Comparison of ENCODE assay signal across 9 cellular contexts in the genomic region with DNA sequence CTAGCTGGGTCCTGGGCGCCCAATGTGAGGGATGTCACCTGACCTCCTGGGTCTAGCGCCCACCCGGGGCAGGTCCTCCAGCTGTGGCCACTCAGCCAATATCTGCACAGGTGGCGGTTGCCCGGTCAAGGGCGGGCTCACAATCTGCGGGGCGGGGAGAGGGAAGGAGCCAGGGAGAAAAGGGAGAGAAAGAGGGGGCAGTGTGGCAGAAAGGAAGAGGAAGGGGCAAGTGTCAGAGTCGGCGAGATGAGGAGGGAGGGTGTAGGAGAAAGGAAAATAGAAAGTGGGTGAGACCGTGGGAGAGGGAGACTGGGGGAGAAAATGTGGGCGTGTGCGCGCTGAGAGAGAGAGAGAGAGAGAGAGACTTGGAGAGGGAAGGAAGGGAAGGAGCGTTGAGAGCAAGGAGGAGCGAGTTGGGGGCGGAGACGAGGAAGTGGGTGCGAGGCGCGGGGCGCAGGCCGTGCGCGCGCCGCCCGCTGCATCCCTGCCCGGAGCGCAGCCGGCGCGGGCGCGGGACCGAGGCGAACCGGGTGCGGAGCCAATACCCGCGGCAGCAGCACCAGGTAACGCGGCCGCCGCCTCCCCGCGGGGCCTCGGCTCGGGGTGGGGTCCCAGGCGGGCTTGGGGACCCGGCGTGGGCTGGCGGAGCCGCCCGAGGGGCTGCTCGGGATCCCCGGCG. TPM values are rescaled to one million over a fixed set of nuclear protein-coding genes. Genes with fewer than 3 reads are reported as not detected.
DNase-seq lines count a peak whose midpoint lies in the region; ATAC-seq and TF ChIP-seq lines count a peak whose summit lies in the region.
"Had no signal": no experiment of that assay in that cellular context is flagged by ENCODE, and none has a peak within 500 bp of the region (broad histone marks: within the 10 kb centered on the region; RNA-seq: fewer than 3 reads in every experiment).

A gene with protein sequence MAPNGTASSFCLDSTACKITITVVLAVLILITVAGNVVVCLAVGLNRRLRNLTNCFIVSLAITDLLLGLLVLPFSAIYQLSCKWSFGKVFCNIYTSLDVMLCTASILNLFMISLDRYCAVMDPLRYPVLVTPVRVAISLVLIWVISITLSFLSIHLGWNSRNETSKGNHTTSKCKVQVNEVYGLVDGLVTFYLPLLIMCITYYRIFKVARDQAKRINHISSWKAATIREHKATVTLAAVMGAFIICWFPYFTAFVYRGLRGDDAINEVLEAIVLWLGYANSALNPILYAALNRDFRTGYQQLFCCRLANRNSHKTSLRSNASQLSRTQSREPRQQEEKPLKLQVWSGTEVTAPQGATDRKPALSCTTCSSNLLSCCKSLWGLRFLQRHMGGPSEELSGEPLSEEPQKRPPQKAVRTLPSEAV (plus strand): TSS at position 479 of the 679 bp plus-strand sequence. CDS start 25,163 bp downstream, outside the sequence.

- peaks cover 5% of the 10 kb centered on the region for H3K4me1 Mint-ChIP-seq in endothelial cell (ENCODE audit: unreplicated experiment)
- peaks cover 56 to 97% (median 85%) of the 10 kb centered on the region in 4 donors for H3K4me1 Mint-ChIP-seq in naive thymus-derived CD8-positive, alpha-beta T cell

- H3K9me3 Mint-ChIP-seq in endothelial cell (ENCODE audit: unreplicated experiment) = no peaks in the 10 kb centered on the region
- no peaks in the 10 kb centered on the region for H3K9me3 Mint-ChIP-seq in naive thymus-derived CD8-positive, alpha-beta T cell

- H3K36me3 ChIP-seq in tibial artery = no peaks in the 10 kb centered on the region

- H3K27ac Mint-ChIP-seq in endothelial cell (ENCODE audit: unreplicated experiment) = no peak within 1 kb of the TSS
- H3K27ac Mint-ChIP-seq in naive thymus-derived CD8-positive, alpha-beta T cell = peak within 1 kb of the TSS; percentile 65 to 96 (median 90)

- peaks cover 0 to 22% (median 14%) of the 10 kb centered on the region in 4 donors for H3K4me1 ChIP-seq in tibial artery

- DNase-seq in NCI-H748 (lab: John Stamatoyannopoulos, UW; ENCODE audit: unreplicated experiment) (peak; percentile 50), NCI-H748 treated with DMSO at 0.1 percent for 48 hours (lab: John Stamatoyannopoulos, UW) (no peak), endothelial cell (ENCODE audit: low spot score) (peak; percentile 21), tibial artery (peak; percentile 33 to 72), GM19240 (ENCODE audit: insufficient read length, low spot score) (no peak)
- peak; percentile 32 for DNase-seq in activated CD4-positive, alpha-beta T cell treated with anti-CD3 and anti-CD28 coated beads, Interleukin-2, amount 50 U/mL, for 1 hour
- DNase-seq in naive thymus-derived CD8-positive, alpha-beta T cell = peak in 8 of 10 donors; percentile 15 to 70 (median 36)

- POLR2A ChIA-PET in naive thymus-derived CD8-positive, alpha-beta T cell (lab: Charles Lee) = interaction anchor here (0.7 to 1.6 kb wide), 2 partner anchors 108 to 124 kb away, joined by 3 to 4 read pairs; no protein-coding TSS in a partner anchor

- H3K4me3 ChIP-seq in tibial artery = peak within 1 kb of the TSS; percentile 58 to 70

- no peaks in the 10 kb centered on the region for H3K36me3 Mint-ChIP-seq in endothelial cell (ENCODE audit: low read depth, unreplicated experiment)
- peaks cover 0 to 17% (median 3%) of the 10 kb centered on the region in 3 donors for H3K36me3 Mint-ChIP-seq in naive thymus-derived CD8-positive, alpha-beta T cell

- H3K27ac ChIP-seq in tibial artery = peak within 1 kb of the TSS; percentile 52 to 59
- H3K27ac ChIP-seq: C4-2B had no signal

- peak; percentile 41 to 49 for ATAC-seq in naive thymus-derived CD8-positive, alpha-beta T cell
- no peak for ATAC-seq in GM18520 (IDR thresholded peaks at IDR 0.05; ENCODE audit: unreplicated experiment)

- peak within 1 kb of the TSS; percentile 94 for H3K4me3 Mint-ChIP-seq in endothelial cell (ENCODE audit: unreplicated experiment)
- peak within 1 kb of the TSS; percentile 92 to 100 (median 96) for H3K4me3 Mint-ChIP-seq in naive thymus-derived CD8-positive, alpha-beta T cell

- no peak for TF ChIP-seq CTCF in endothelial cell (IDR thresholded peaks at IDR 0.05; ENCODE audit: unreplicated experiment)
- no peak for TF ChIP-seq CTCF in tibial artery (IDR thresholded peaks at IDR 0.05)

- H3K27me3 Mint-ChIP-seq in endothelial cell (ENCODE audit: unreplicated experiment) = peaks cover 8% of the 10 kb centered on the region
- peaks cover 0 to 1% (median 0%) of the 10 kb centered on the region in 5 donors for H3K27me3 Mint-ChIP-seq in naive thymus-derived CD8-positive, alpha-beta T cell

- no peaks in the 10 kb centered on the region for H3K9me3 ChIP-seq in tibial artery

- H3K27me3 ChIP-seq in tibial artery = peaks cover 0 to 28% of the 10 kb centered on the region in 2 donors

- intact Hi-C loops in tibial artery (cut with DNase I; ENCODE audit: low total_unique reads) = no loop called here

RNA-seq across cellular contexts. Expression of the gene that starts here (rescaled TPM):
- total RNA-seq in endothelial cell (ENCODE audit: unreplicated experiment) = 0.41 TPM
- 1 to 10 TPM; 2.0 to 2.4 TPM for total RNA-seq in naive thymus-derived CD8-positive, alpha-beta T cell
- 1 to 10 TPM; 2.6 to 8.6 (median 5.5) TPM for polyA plus RNA-seq in naive thymus-derived CD8-positive, alpha-beta T cell

Comparison
In these comparisons a context has a peak if more than half of its experiments do, and no peak if none do; other contexts are left out.
1. DNase-seq: peak in NCI-H748 (single experiment), activated CD4-positive, alpha-beta T cell treated with anti-CD3 and anti-CD28 coated beads, Interleukin-2, amount 50 U/mL, for 1 hour (single experiment), naive thymus-derived CD8-positive, alpha-beta T cell (8 of 10) and tibial artery (2 of 2); none in NCI-H748 treated with DMSO at 0.1 percent for 48 hours (single experiment) and GM19240 (single experiment).
2. Peak in DNase-seq in endothelial cell; RNA of the gene not detected or under 1 TPM.